Comparison of ENCODE assay signal across 12 cellular contexts in genomic region chr16:75062135-75062943, GRCh38. TPM values are rescaled to one million over a fixed set of nuclear protein-coding genes. Genes with fewer than 3 reads are reported as not detected.
A peak's percentile ranks its signal among the peaks of the same experiment; 100 is the strongest.
DNase-seq lines count a peak whose midpoint lies in the region; ATAC-seq and TF ChIP-seq lines count a peak whose summit lies in the region.
"Had no signal": no experiment of that assay in that cellular context is flagged by ENCODE, and none has a peak within 500 bp of the region (broad histone marks: within the 10 kb centered on the region; RNA-seq: fewer than 3 reads in every experiment).

No MANE protein-coding gene starts in this region.

- H3K36me3 ChIP-seq in left ventricle myocardium inferior (no peaks in the 10 kb centered on the region), psoas muscle (ENCODE audit: insufficient read depth in 1 of 2, low read depth in 1 of 2) (no peaks in the 10 kb centered on the region)

- peaks cover 32% of the 10 kb centered on the region for H3K4me1 Mint-ChIP-seq in activated naive CD8-positive, alpha-beta T cell treated with anti-CD3 and anti-CD28 coated beads, Interleukin-2, amount 50 U/mL, for 24 hours
- peaks cover 64% of the 10 kb centered on the region for H3K4me1 Mint-ChIP-seq in CD14-positive monocyte

- H3K27me3 ChIP-seq in left ventricle myocardium inferior (ENCODE audit: low read depth) (no peaks in the 10 kb centered on the region), psoas muscle (ENCODE audit: insufficient read depth in 3 of 3, low read length in 2 of 3) (no peaks in the 10 kb centered on the region)

- peaks cover 13% of the 10 kb centered on the region for H3K27me3 Mint-ChIP-seq in activated naive CD8-positive, alpha-beta T cell treated with anti-CD3 and anti-CD28 coated beads, Interleukin-2, amount 50 U/mL, for 24 hours
- peaks cover 0 to 4% (median 0%) of the 10 kb centered on the region in 3 donors for H3K27me3 Mint-ChIP-seq in CD14-positive monocyte (ENCODE audit: low read depth in 3 of 3)

- peak; percentile 67 for DNase-seq in ELF-1 (ENCODE audit: low read depth, low spot score)
- DNase-seq in activated naive CD8-positive, alpha-beta T cell treated with anti-CD3 and anti-CD28 coated beads, Interleukin-2, amount 50 U/mL, for 24 hours, result no peak
- DNase-seq in left ventricle myocardium inferior, result peak; percentile 73
- peak; percentile 35 to 59 for DNase-seq in psoas muscle
- no peak for DNase-seq in GF-D8 (lab: John Stamatoyannopoulos, UW)
- DNase-seq in H4 (ENCODE audit: low spot score), result no peak
- DNase-seq in CD14-positive monocyte (ENCODE audit: low spot score), result no peak
- DNase-seq: activated gamma-delta T cell, DMS 273 treated with DMSO at 0.1 percent for 48 hours, NCI-H187 treated with DMSO at 0.1 percent for 48 hours had no signal

- H3K27ac Mint-ChIP-seq in activated naive CD8-positive, alpha-beta T cell treated with anti-CD3 and anti-CD28 coated beads, Interleukin-2, amount 50 U/mL, for 24 hours, result no peak overlapping the region
- peak overlapping the region in 3 of 7 donors; percentile 1 to 34 (median 19) for H3K27ac Mint-ChIP-seq in CD14-positive monocyte

- H3K4me1 ChIP-seq in left ventricle myocardium inferior, result peaks cover 66% of the 10 kb centered on the region
- H3K4me1 ChIP-seq in psoas muscle, result peaks cover 50% of the 10 kb centered on the region

- H3K27ac ChIP-seq in left ventricle myocardium inferior (replicated peaks) (peak overlapping the region; percentile 72), psoas muscle (peak overlapping the region; percentile 70)
- H3K27ac ChIP-seq: VCaP had no signal

- ATAC-seq in activated naive CD8-positive, alpha-beta T cell treated with anti-CD3 and anti-CD28 coated beads, Interleukin-2, amount 50 U/mL, for 24 hours, result no peak
- ATAC-seq in psoas muscle (peak in 3 of 4 donors; percentile 60 to 72 (median 65)), HG02623 (IDR thresholded peaks at IDR 0.05; ENCODE audit: unreplicated experiment) (no peak)

- peak overlapping the region; percentile 2 for H3K4me3 Mint-ChIP-seq in activated naive CD8-positive, alpha-beta T cell treated with anti-CD3 and anti-CD28 coated beads, Interleukin-2, amount 50 U/mL, for 24 hours
- H3K4me3 Mint-ChIP-seq in CD14-positive monocyte, result peak overlapping the region in 1 of 2 donors; percentile 34

- no peaks in the 10 kb centered on the region for H3K9me3 Mint-ChIP-seq in activated naive CD8-positive, alpha-beta T cell treated with anti-CD3 and anti-CD28 coated beads, Interleukin-2, amount 50 U/mL, for 24 hours
- H3K9me3 Mint-ChIP-seq in CD14-positive monocyte, result peaks cover 0 to 2% (median 0%) of the 10 kb centered on the region in 7 donors

- no peaks in the 10 kb centered on the region for H3K36me3 Mint-ChIP-seq in activated naive CD8-positive, alpha-beta T cell treated with anti-CD3 and anti-CD28 coated beads, Interleukin-2, amount 50 U/mL, for 24 hours (ENCODE audit: low read depth)
- H3K36me3 Mint-ChIP-seq in CD14-positive monocyte, result no peaks in the 10 kb centered on the region

- intact Hi-C loops in left ventricle myocardium inferior (cut with micrococcal nuclease), result no loop called here
- intact Hi-C loops in psoas muscle (cut with DNase I), result loop anchor here in 1 of 2 donors (5.0 kb wide), 1 partner anchor 45 kb away; no protein-coding TSS in a partner anchor
- intact Hi-C loops in CD14-positive monocyte (cut with micrococcal nuclease), result loop anchor here in 1 of 2 donors (5.0 to 10.0 kb wide), 3 partner anchors 35 to 58 kb away; no protein-coding TSS in a partner anchor

- 43 to 55% (median 45%) methylated on average over 22 of the region's 22 CpGs for WGBS in psoas muscle, 3 donors

- H3K4me3 ChIP-seq in left ventricle myocardium inferior, result peak overlapping the region; percentile 40
- H3K4me3 ChIP-seq in psoas muscle, result peak overlapping the region; percentile 11

- no peaks in the 10 kb centered on the region for H3K9me3 ChIP-seq in left ventricle myocardium inferior (replicated peaks)
- H3K9me3 ChIP-seq in psoas muscle, result no peaks in the 10 kb centered on the region

- no peak for TF ChIP-seq CTCF in left ventricle myocardium inferior (IDR thresholded peaks at IDR 0.05; ENCODE audit: borderline replicate concordance)
- TF ChIP-seq CTCF in psoas muscle (IDR thresholded peaks at IDR 0.05), result no peak
- no peak for TF ChIP-seq CTCF in CD14-positive monocyte (IDR thresholded peaks at IDR 0.05)

RNA-seq across cellular contexts. Expression of gene LDHD, which starts 54.2 kb away (rescaled TPM):
- 97.9 TPM for total RNA-seq in left ventricle myocardium inferior
- 10 to 100 TPM; 26.2 to 66.6 (median 41.3) TPM for total RNA-seq in psoas muscle
- polyA plus RNA-seq in psoas muscle, result 10 to 100 TPM; 20.5 to 37.5 (median 27.8) TPM
- total RNA-seq in H4 (2014; rRNA removed; shearing (Covaris generic)), result 0.10 and 2.4 TPM in 2 replicates
- polyA plus RNA-seq in CD14-positive monocyte, result 1 to 10 TPM; 3.7 to 5.4 TPM

Comparison
In these comparisons a context has a peak if more than half of its experiments do, and no peak if none do; other contexts are left out.
1. DNase-seq: peak in ELF-1 (single experiment), left ventricle myocardium inferior (single experiment) and psoas muscle (2 of 2); none in activated naive CD8-positive, alpha-beta T cell treated with anti-CD3 and anti-CD28 coated beads, Interleukin-2, amount 50 U/mL, for 24 hours (single experiment), GF-D8 (single experiment), H4 (single experiment) and CD14-positive monocyte (single experiment).
2. ATAC-seq: peak in psoas muscle (3 of 4); none in activated naive CD8-positive, alpha-beta T cell treated with anti-CD3 and anti-CD28 coated beads, Interleukin-2, amount 50 U/mL, for 24 hours (single experiment) and HG02623 (single experiment).